In genomic region chr3:82053236-82053635, GRCh38 we compare ENCODE assay signal across 17 cellular contexts.
"Had no signal": no experiment of that assay in that cellular context is flagged by ENCODE, and none has a peak within 500 bp of the region (broad histone marks: within the 10 kb centered on the region; RNA-seq: fewer than 3 reads in every experiment).

No MANE protein-coding gene starts in this region.

- H3K9ac ChIP-seq: SK-N-SH had no signal

- H3K27ac ChIP-seq: RWPE1 had no signal

- H3K9me3 ChIP-seq: SK-N-SH had no signal

- DNase-seq: KBM-7, NCI-H1092 treated with DMSO at 0.1 percent for 48 hours, NCI-H1436, NCI-H187, NCI-H2029, NCI-H2081 treated with DMSO at 0.1 percent for 48 hours, NCI-H2171, NCI-H226, NCI-H446, NCI-H510A, NCI-H524 treated with DMSO at 0.1 percent for 48 hours, NCI-H69, NCI-H774, SHP77, SK-N-SH had no signal

- ATAC-seq: Panc1 had no signal

- H3K9me2 ChIP-seq: SK-N-SH had no signal

- H3K4me2 ChIP-seq: SK-N-SH had no signal
